17 cellular contexts compared by ENCODE assay signal in genomic region chr6:36432151-36432633, GRCh38. TPM values are rescaled to one million over a fixed set of nuclear protein-coding genes. Genes with fewer than 3 reads are reported as not detected.
DNase-seq lines count a peak whose midpoint lies in the region; ATAC-seq and TF ChIP-seq lines count a peak whose summit lies in the region.
"Had no signal": no experiment of that assay in that cellular context is flagged by ENCODE, and none has a peak within 500 bp of the region (broad histone marks: within the 10 kb centered on the region; RNA-seq: fewer than 3 reads in every experiment).

No MANE protein-coding gene starts in this region.

- peak overlapping the region; percentile 20 for H3K27ac Mint-ChIP-seq in activated CD4-positive, alpha-beta T cell treated with anti-CD3 and anti-CD28 coated beads for 36 hours

- H3K9ac ChIP-seq in MM.1S (ENCODE audit: low read length) = no peak overlapping the region
- H3K9ac ChIP-seq in skeletal muscle satellite cell (ENCODE audit: low read depth, low read length) = peak overlapping the region; percentile 34

- H3K79me2 ChIP-seq in MM.1S (ENCODE audit: low read length) = no peaks in the 10 kb centered on the region

- H4K20me1 ChIP-seq in MM.1S (ENCODE audit: insufficient read depth, low read length) = no peaks in the 10 kb centered on the region

- TF ChIP-seq CTCF in MM.1S (IDR thresholded peaks at IDR 0.05; ENCODE audit: low read length) (no peak), epithelial cell of esophagus (IDR thresholded peaks at IDR 0.05; ENCODE audit: insufficient read depth, low read depth, low read length, missing control alignments) (no peak)

- H3K4me3 ChIP-seq in MM.1S (ENCODE audit: low read length) = no peak overlapping the region
- no peak overlapping the region for H3K4me3 ChIP-seq in epithelial cell of esophagus (ENCODE audit: low read length)
- H3K4me3 ChIP-seq in skeletal muscle satellite cell (ENCODE audit: low read length) = no peak overlapping the region
- H3K4me3 ChIP-seq: tibial artery had no signal

- H3F3A ChIP-seq in MM.1S (ENCODE audit: insufficient read depth, low read length) = no peaks in the 10 kb centered on the region

- intact Hi-C loops in activated CD4-positive, alpha-beta T cell treated with anti-CD3 and anti-CD28 coated beads for 36 hours (cut with DNase I, micrococcal nuclease) = no loop called here

- no peaks in the 10 kb centered on the region for H3K36me3 Mint-ChIP-seq in activated CD4-positive, alpha-beta T cell treated with anti-CD3 and anti-CD28 coated beads for 36 hours (ENCODE audit: low read depth)

- POLR2A ChIA-PET in activated CD4-positive, alpha-beta T cell treated with anti-CD3 and anti-CD28 coated beads for 36 hours (lab: Charles Lee) = no interaction called here

- no peak overlapping the region for H3K4me3 Mint-ChIP-seq in activated CD4-positive, alpha-beta T cell treated with anti-CD3 and anti-CD28 coated beads for 36 hours
- H3K4me3 Mint-ChIP-seq: neural crest cell had no signal

- H3K4me1 Mint-ChIP-seq in activated CD4-positive, alpha-beta T cell treated with anti-CD3 and anti-CD28 coated beads for 36 hours = peaks cover 9% of the 10 kb centered on the region

- no peak for ATAC-seq in activated CD4-positive, alpha-beta T cell treated with anti-CD3 and anti-CD28 coated beads for 36 hours
- ATAC-seq: activated CD4-positive, CD25-positive, alpha-beta regulatory T cell treated with anti-CD3 and anti-CD28 coated beads, Interleukin-2, amount 50 U/mL, for 24 hours had no signal

- no peaks in the 10 kb centered on the region for H3K9me3 Mint-ChIP-seq in activated CD4-positive, alpha-beta T cell treated with anti-CD3 and anti-CD28 coated beads for 36 hours (ENCODE audit: low read depth)
- H3K9me3 Mint-ChIP-seq: neural crest cell had no signal

- H2AFZ ChIP-seq in MM.1S (ENCODE audit: low read length) = 0 out of 2 replicates have a peak overlapping the region, but pooled peaks have one; percentile 15

- H3K36me3 ChIP-seq in MM.1S (replicated peaks; ENCODE audit: insufficient read depth, low read length) (no peaks in the 10 kb centered on the region), skeletal muscle satellite cell (ENCODE audit: insufficient read depth, low read length) (no peaks in the 10 kb centered on the region)
- H3K36me3 ChIP-seq: tibial artery had no signal

- H3K27me3 Mint-ChIP-seq in activated CD4-positive, alpha-beta T cell treated with anti-CD3 and anti-CD28 coated beads for 36 hours = no peaks in the 10 kb centered on the region

- no peak for DNase-seq in activated CD4-positive, alpha-beta T cell treated with anti-CD3 and anti-CD28 coated beads for 36 hours
- no peak for DNase-seq in activated CD4-positive, alpha-beta T cell treated with anti-CD3 and anti-CD28 coated beads for 4 hours
- DNase-seq in MM.1S (no peak), epithelial cell of esophagus (ENCODE audit: low read depth) (peak; percentile 25), dedifferentiated amniotic fluid mesenchymal stem cell (ENCODE audit: extremely low spot score) (no peak), H4 (ENCODE audit: low spot score) (no peak), HuH-7 (ENCODE audit: low spot score) (no peak)
- DNase-seq: DMS79, NCI-H1105 treated with DMSO at 0.1 percent for 48 hours, NCI-H510A treated with DMSO at 0.1 percent for 48 hours, small intestine, tibial artery had no signal

- H3K4me2 ChIP-seq in MM.1S (ENCODE audit: low read depth, low read length) (peak overlapping the region; percentile 45), skeletal muscle satellite cell (ENCODE audit: low read length) (peak overlapping the region; percentile 29)

- H3K27me3 ChIP-seq in MM.1S (replicated peaks; ENCODE audit: insufficient read depth, low read length) (no peaks in the 10 kb centered on the region), skeletal muscle satellite cell (ENCODE audit: control insufficient read depth, insufficient read depth, low read length) (no peaks in the 10 kb centered on the region)
- H3K27me3 ChIP-seq: tibial artery had no signal

- H3K27ac ChIP-seq in MM.1S (ENCODE audit: low read length) = no peak overlapping the region
- H3K27ac ChIP-seq: tibial artery had no signal

- peaks cover 13% of the 10 kb centered on the region for H3K4me1 ChIP-seq in MM.1S (ENCODE audit: low read length)
- peaks cover 28% of the 10 kb centered on the region for H3K4me1 ChIP-seq in skeletal muscle satellite cell (ENCODE audit: control insufficient read depth, insufficient read depth, low read length)
- H3K4me1 ChIP-seq: tibial artery had no signal

- no peaks in the 10 kb centered on the region for H3K9me3 ChIP-seq in MM.1S (replicated peaks; ENCODE audit: insufficient read depth, low read length)
- no peaks in the 10 kb centered on the region for H3K9me3 ChIP-seq in skeletal muscle satellite cell (replicated peaks; ENCODE audit: low read length)
- H3K9me3 ChIP-seq: tibial artery had no signal

- CTCF ChIA-PET in activated CD4-positive, alpha-beta T cell treated with anti-CD3 and anti-CD28 coated beads for 36 hours (lab: Charles Lee) = interaction anchor here (0.6 to 1.0 kb wide), 3 partner anchors 71 to 351 kb away, joined by 3 to 4 read pairs (median 4); no protein-coding TSS in a partner anchor

- H3K9me2 ChIP-seq in MM.1S (replicated peaks; ENCODE audit: insufficient read depth, low read length) = no peaks in the 10 kb centered on the region

RNA-seq across cellular contexts. Expression of gene PXT1, which starts 10.5 kb away (rescaled TPM):
- under 1 TPM; 0.11 to 0.14 TPM for total RNA-seq in activated CD4-positive, alpha-beta T cell treated with anti-CD3 and anti-CD28 coated beads for 36 hours
- under 0.01 TPM in 1 of 2 replicates, not detected in the other for total RNA-seq in skeletal muscle satellite cell (2012; rRNA removed)
- total RNA-seq in H4 (2014; rRNA removed; shearing (Covaris generic)) = not detected in 2 replicates
- total RNA-seq: cerebellum, SK-MEL-5 had no signal

RNA-seq across cellular contexts. Expression of gene KCTD20, which starts 10.6 kb away (rescaled TPM):
- 10 to 100 TPM; 46.5 to 50.6 TPM for total RNA-seq in activated CD4-positive, alpha-beta T cell treated with anti-CD3 and anti-CD28 coated beads for 36 hours
- total RNA-seq in skeletal muscle satellite cell (2012; rRNA removed) = 33.7 and 46.3 TPM in 2 replicates
- 56.1 and 68.5 TPM in 2 replicates for total RNA-seq in H4 (2014; rRNA removed; shearing (Covaris generic))

RNA-seq across cellular contexts. Expression of gene ETV7, which starts 44.7 kb away (rescaled TPM):
- total RNA-seq in activated CD4-positive, alpha-beta T cell treated with anti-CD3 and anti-CD28 coated beads for 36 hours = 1 to 10 TPM; 2.4 to 2.5 TPM
- total RNA-seq in skeletal muscle satellite cell (2012; rRNA removed) = not detected in 2 replicates
- 0.99 and 1.2 TPM in 2 replicates for total RNA-seq in H4 (2014; rRNA removed; shearing (Covaris generic))
- total RNA-seq: cerebellum, neural crest cell, SK-MEL-5 had no signal
